8 cellular contexts compared by ENCODE assay signal in genomic region chr1:32394141-32394889, GRCh38. TPM values are rescaled to one million over a fixed set of nuclear protein-coding genes. Genes with fewer than 3 reads are reported as not detected.
DNase-seq lines count a peak whose midpoint lies in the region; ATAC-seq and TF ChIP-seq lines count a peak whose summit lies in the region.

Gene BSDC1, minus strand, starts transcription at chr1:32394441. Its CDS starts 27 bp downstream, at chr1:32394414.

- peak within 1 kb of the TSS; percentile 64 to 98 (median 92) for H3K4me3 ChIP-seq in heart left ventricle

- in situ Hi-C loops in GM13976 (cut with MboI; ENCODE audit: low sequenced_read_pairs, unreplicated experiment): no loop called here

- peaks cover 18% of the 10 kb centered on the region for H3K4me1 Mint-ChIP-seq in type B pancreatic cell (ENCODE audit: unreplicated experiment)

- WGBS in heart left ventricle, 4 donors: 0 to 1% (median 0%) methylated on average over 48 of the region's 48 CpGs

- H3K4me1 ChIP-seq in heart left ventricle: peaks cover 7 to 50% (median 31%) of the 10 kb centered on the region in 12 donors

- peak within 1 kb of the TSS; percentile 86 to 97 (median 90) for H3K27ac ChIP-seq in heart left ventricle

- intact Hi-C loops in T-helper 1 cell treated with Interleukin-12 subunit alpha and Interleukin-12 subunit beta and Interleukin-4 antibody, amounts not matched to agents 30 ng/mL and 1 ng/mL, for 36 hours (cut with micrococcal nuclease): loop anchor here (1.0 to 5.0 kb wide), 20 partner anchors 20 to 1098 kb away; partner anchors contain the start of genes AK2, AZIN2, CCDC28B and EIF3I
- intact Hi-C loops in heart left ventricle (cut with DNase I): loop anchor here in 5 of 10 donors (2.0 to 10.0 kb wide), 4 partner anchors 42 to 180 kb away; partner anchors contain the start of genes EIF3I (in 2 of the 5) and TMEM234 (in 2 of the 5)

- no peak for TF ChIP-seq CTCF in GM13976 (IDR thresholded peaks at IDR 0.05; ENCODE audit: borderline replicate concordance, control extremely low read depth, extremely low read depth, insufficient read depth, missing control alignments)
- no peak for TF ChIP-seq CTCF in heart left ventricle (IDR thresholded peaks at IDR 0.05)
- no peak for TF ChIP-seq CTCF in type B pancreatic cell (conservative IDR thresholded peaks at IDR 0.05)

- H3K27me3 Mint-ChIP-seq in type B pancreatic cell: no peaks in the 10 kb centered on the region

- H3K9me3 Mint-ChIP-seq in type B pancreatic cell: no peaks in the 10 kb centered on the region

- H3K9me3 ChIP-seq in heart left ventricle: no peaks in the 10 kb centered on the region

- no peaks in the 10 kb centered on the region for H3K27me3 ChIP-seq in heart left ventricle

- DNase-seq in GM13976 (ENCODE audit: low spot score): peak; percentile 99
- peak; percentile 96 for DNase-seq in NCI-H146 treated with DMSO at 0.1 percent for 48 hours (lab: John Stamatoyannopoulos, UW; ENCODE audit: unreplicated experiment)
- DNase-seq in amniotic epithelial cell (ENCODE audit: low read depth): peak; percentile 96
- peak; percentile 98 to 99 (median 99) for DNase-seq in heart left ventricle
- peak; percentile 100 for DNase-seq in pons (ENCODE audit: low spot score)
- DNase-seq in type B pancreatic cell (ENCODE audit: extremely low spot score, unreplicated experiment): peak; percentile 98

- ATAC-seq in HG02870 (IDR thresholded peaks at IDR 0.05; ENCODE audit: unreplicated experiment): peak; percentile 96
- ATAC-seq in heart left ventricle: peak; percentile 98 to 100 (median 98)

- peak; percentile 81 to 90 for TF ChIP-seq POLR2A in heart left ventricle (IDR thresholded peaks at IDR 0.05)

- peak within 1 kb of the TSS; percentile 99 for H3K4me3 Mint-ChIP-seq in type B pancreatic cell

- H3K36me3 Mint-ChIP-seq in type B pancreatic cell: peaks cover 10% of the 10 kb centered on the region

- H3K27ac Mint-ChIP-seq in type B pancreatic cell: peak within 1 kb of the TSS; percentile 98

- peaks cover 0 to 39% (median 28%) of the 10 kb centered on the region in 9 donors for H3K36me3 ChIP-seq in heart left ventricle

RNA-seq across cellular contexts. Expression of gene BSDC1, which starts in this region (rescaled TPM):
- 60.3 and 63.7 TPM in 2 replicates for total RNA-seq in T-helper 1 cell treated with Interleukin-12 subunit alpha and Interleukin-12 subunit beta and Interleukin-4 antibody, amounts not matched to agents 30 ng/mL and 1 ng/mL, for 36 hours
- total RNA-seq in heart left ventricle: 10 to 100 TPM; 35.6 to 53.2 (median 44.5) TPM
- 10 to 100 TPM; 25.1 to 46.9 TPM for polyA plus RNA-seq in heart left ventricle
- total RNA-seq in type B pancreatic cell (ENCODE audit: low replicate concordance): 66.5 and 71.3 TPM in 2 replicates

Comparison
In these comparisons a context has a peak if more than half of its experiments do, and no peak if none do; other contexts are left out.
1. Peak in every context shown above with its lines: DNase-seq, ATAC-seq, H3K4me3 ChIP-seq and H3K27ac ChIP-seq.